Comparison of ENCODE assay signal across 1 cellular context in genomic region chr19:17327654-17328516, GRCh38.
TF ChIP-seq lines count a peak whose summit lies in the region.

No MANE protein-coding gene starts in this region.

TF ChIP-seq in H1, 55 proteins besides CTCF, POLR2A, EP300 and RAD21:
- peak; percentile 76 for TF ChIP-seq CREB1 (IDR thresholded peaks at IDR 0.05)
- no peak for TF ChIP-seq SRF (IDR thresholded peaks at IDR 0.05; ENCODE audit: low read depth, low read length)
- peak; percentile 79 for TF ChIP-seq TAF1 (IDR thresholded peaks at IDR 0.05; ENCODE audit: low read depth, low read length)
- peak; percentile 80 for TF ChIP-seq POLR2AphosphoS5 (IDR thresholded peaks at IDR 0.05; ENCODE audit: low read depth, low read length)
- TF ChIP-seq SIX5 (IDR thresholded peaks at IDR 0.05; ENCODE audit: low read depth, low read length): no peak
- TF ChIP-seq SP4 (IDR thresholded peaks at IDR 0.05; ENCODE audit: low read length): no peak
- no peak; the same call in 1 of the 2 replicates for TF ChIP-seq BRCA1 (IDR thresholded peaks at IDR 0.05; ENCODE audit: low read depth, low read length)
- no peak for TF ChIP-seq CHD7 (IDR thresholded peaks at IDR 0.05; ENCODE audit: insufficient replicate concordance, low read length)
- no peak for TF ChIP-seq TCF12 (IDR thresholded peaks at IDR 0.05; ENCODE audit: low read depth, low read length)
- peak; percentile 62 for TF ChIP-seq ASH2L (IDR thresholded peaks at IDR 0.05; ENCODE audit: low read length)
- TF ChIP-seq YY1 (IDR thresholded peaks at IDR 0.05; ENCODE audit: low read depth, low read length): peak; percentile 74
- no peak for TF ChIP-seq TAF7 (optimal IDR thresholded peaks at IDR 0.05; ENCODE audit: borderline replicate concordance, low read depth, low read length)
- TF ChIP-seq NANOG (IDR thresholded peaks at IDR 0.05; ENCODE audit: insufficient read depth, low read depth, low read length, poor library complexity, severe bottlenecking): no peak
- no peak; the same call in 1 of the 2 replicates for TF ChIP-seq ATF2 (IDR thresholded peaks at IDR 0.05; ENCODE audit: low read length)
- no peak for TF ChIP-seq ATF3 (IDR thresholded peaks at IDR 0.05; ENCODE audit: insufficient read depth, low read depth, low read length)
- no peak for TF ChIP-seq MAFK (IDR thresholded peaks at IDR 0.05; ENCODE audit: low read depth, low read length)
- TF ChIP-seq CEBPB (IDR thresholded peaks at IDR 0.05; ENCODE audit: low read depth, low read length): no peak
- TF ChIP-seq E2F6 (IDR thresholded peaks at IDR 0.05): 0 out of 2 replicates have a peak, but pooled peaks have one; percentile 22
- TF ChIP-seq ZNF274 (IDR thresholded peaks at IDR 0.05; ENCODE audit: borderline replicate concordance, extremely low read depth, low read length): no peak
- no peak for TF ChIP-seq EGR1 (IDR thresholded peaks at IDR 0.05; ENCODE audit: borderline replicate concordance, low read depth, low read length)
- no peak for TF ChIP-seq SIRT6 (IDR thresholded peaks at IDR 0.05; ENCODE audit: low read length)
- TF ChIP-seq USF2 (IDR thresholded peaks at IDR 0.05; ENCODE audit: low read length): no peak
- peak; percentile 61 for TF ChIP-seq KDM4A (IDR thresholded peaks at IDR 0.05; ENCODE audit: low read depth, low read length, severe bottlenecking)
- TF ChIP-seq KDM5A (IDR thresholded peaks at IDR 0.05; ENCODE audit: low read length): no peak
- TF ChIP-seq SP2 (IDR thresholded peaks at IDR 0.05; ENCODE audit: low read length): no peak
- TF ChIP-seq RBBP5 (IDR thresholded peaks at IDR 0.05; ENCODE audit: borderline replicate concordance, low read depth, low read length): peak; percentile 77; the same call in 1 of the 2 replicates
- TF ChIP-seq HDAC6 (IDR thresholded peaks at IDR 0.05; ENCODE audit: low read depth, low read length): no peak
- TF ChIP-seq CBX5 (IDR thresholded peaks at IDR 0.05; ENCODE audit: low read depth, low read length): no peak
- no peak for TF ChIP-seq FOSL1 (IDR thresholded peaks at IDR 0.05; ENCODE audit: insufficient read depth, low read depth, low read length)
- 0 out of 2 replicates have a peak, but pooled peaks have one; percentile 2 for TF ChIP-seq TEAD4 (IDR thresholded peaks at IDR 0.05; ENCODE audit: low read depth, low read length)
- TF ChIP-seq RFX5 (IDR thresholded peaks at IDR 0.05; ENCODE audit: borderline replicate concordance, low read depth, low read length): no peak
- 0 out of 2 replicates have a peak, but pooled peaks have one; percentile 13 for TF ChIP-seq TBP (IDR thresholded peaks at IDR 0.05; ENCODE audit: low read depth, low read length)
- TF ChIP-seq MAX (IDR thresholded peaks at IDR 0.05): peak; percentile 80
- TF ChIP-seq POU5F1 (IDR thresholded peaks at IDR 0.05; ENCODE audit: low read depth, low read length): no peak
- no peak for TF ChIP-seq CHD1 (IDR thresholded peaks at IDR 0.05; ENCODE audit: low read depth, low read length)
- TF ChIP-seq SUZ12 (IDR thresholded peaks at IDR 0.05; ENCODE audit: low read length): no peak
- no peak for TF ChIP-seq RXRA (IDR thresholded peaks at IDR 0.05; ENCODE audit: insufficient read depth, low read depth, low read length)
- peak; percentile 55; the same call in 1 of the 2 replicates for TF ChIP-seq SP1 (IDR thresholded peaks at IDR 0.05; ENCODE audit: low read depth, low read length)
- no peak; a peak in 1 of 4 replicates for TF ChIP-seq SIN3A (conservative IDR thresholded peaks at IDR 0.05 in 1 of 2, IDR thresholded peaks at IDR 0.05 in 1 of 2; ENCODE audit: low read depth in 1 of 2, low read length in 2 of 2)
- no peak; the same call in 1 of the 2 replicates for TF ChIP-seq PHF8 (conservative IDR thresholded peaks at IDR 0.05; ENCODE audit: low read depth, low read length)
- TF ChIP-seq JUND (IDR thresholded peaks at IDR 0.05; ENCODE audit: low read length): no peak
- peak; percentile 53 for TF ChIP-seq BACH1 (IDR thresholded peaks at IDR 0.05; ENCODE audit: low read length)
- no peak for TF ChIP-seq NRF1 (IDR thresholded peaks at IDR 0.05; ENCODE audit: low read depth, low read length)
- no peak for TF ChIP-seq JUN (IDR thresholded peaks at IDR 0.05; ENCODE audit: low read depth, low read length)
- peak; percentile 25 for TF ChIP-seq SAP30 (IDR thresholded peaks at IDR 0.05; ENCODE audit: insufficient read depth, insufficient replicate concordance, low read length)
- peak; percentile 5; the same call in 1 of the 2 replicates for TF ChIP-seq GABPA (IDR thresholded peaks at IDR 0.05; ENCODE audit: borderline replicate concordance, insufficient read depth, low read length)
- TF ChIP-seq GTF2F1 (IDR thresholded peaks at IDR 0.05; ENCODE audit: borderline replicate concordance, low read depth, low read length): no peak
- TF ChIP-seq CTBP2 (IDR thresholded peaks at IDR 0.05; ENCODE audit: borderline replicate concordance, insufficient read depth, insufficient read length, low read length): no peak
- no peak for TF ChIP-seq CBX8 (IDR thresholded peaks at IDR 0.05; ENCODE audit: borderline replicate concordance, low read depth, low read length)
- TF ChIP-seq BCL11A (IDR thresholded peaks at IDR 0.05; ENCODE audit: low read depth in 2 of 2, low read length in 2 of 2): no peak
- no peak for TF ChIP-seq HDAC2 (IDR thresholded peaks at IDR 0.05; ENCODE audit: borderline replicate concordance in 1 of 2, low read depth in 2 of 2, low read length in 2 of 2)
- TF ChIP-seq EZH2 (IDR thresholded peaks at IDR 0.05; ENCODE audit: low read depth, low read length, severe bottlenecking): no peak
- no peak for TF ChIP-seq KDM1A (IDR thresholded peaks at IDR 0.05; ENCODE audit: borderline replicate concordance, low read length)
- TF ChIP-seq RNF2 (IDR thresholded peaks at IDR 0.05; ENCODE audit: borderline replicate concordance, low read depth, low read length, missing control alignments, poor library complexity, severe bottlenecking): no peak
- peak; percentile 38; the same call in 1 of the 2 replicates for TF ChIP-seq CHD2 (IDR thresholded peaks at IDR 0.05; ENCODE audit: low read length)
TF ChIP-seq in H1: peak in this region for 16.
